Comparison of ENCODE assay signal across 27 cellular contexts in the genomic region with DNA sequence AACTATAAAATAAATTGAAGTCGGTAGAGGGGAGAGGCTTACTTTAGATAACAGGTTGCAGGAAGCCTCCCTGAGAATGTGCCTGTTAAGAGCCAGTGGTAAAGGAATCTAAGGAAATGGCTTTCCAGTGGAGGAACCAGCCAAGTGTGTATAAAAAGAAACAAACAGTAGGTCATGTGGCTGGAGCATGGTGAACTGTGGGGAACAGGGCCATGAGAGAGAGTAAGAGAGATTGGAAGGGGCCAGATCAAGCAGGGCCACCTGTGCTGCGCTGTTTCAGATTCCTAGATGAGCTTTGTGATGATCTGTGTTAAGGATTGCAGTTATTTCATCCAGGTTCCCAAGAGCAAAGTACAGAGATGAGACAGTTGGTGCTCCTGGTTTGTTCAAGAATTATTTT.
DNase-seq lines count a peak whose midpoint lies in the region; ATAC-seq and TF ChIP-seq lines count a peak whose summit lies in the region.
"Had no signal": no experiment of that assay in that cellular context is flagged by ENCODE, and none has a peak within 500 bp of the region (broad histone marks: within the 10 kb centered on the region; RNA-seq: fewer than 3 reads in every experiment).

No MANE protein-coding gene starts in this region.

- H3K27ac ChIP-seq in psoas muscle, result peak overlapping the region; percentile 61
- H3K27ac ChIP-seq: 22Rv1, C4-2B, SK-N-MC had no signal

- no peak for TF ChIP-seq CTCF in psoas muscle (IDR thresholded peaks at IDR 0.05)
- no peak for TF ChIP-seq CTCF in foreskin fibroblast (IDR thresholded peaks at IDR 0.05; ENCODE audit: low read depth, low read length)

- DNase-seq in NCI-H2171 treated with DMSO at 0.1 percent for 48 hours (lab: John Stamatoyannopoulos, UW) (peak; percentile 3), NCI-H2171 (lab: John Stamatoyannopoulos, UW) (no peak), NCI-H69 (lab: John Stamatoyannopoulos, UW) (peak; percentile 32), kidney tubule cell (ENCODE audit: low spot score) (peak; percentile 23), psoas muscle (no peak), foreskin fibroblast (no peak), SKM-1 treated with dmso at 0.1 percent for 144 hours (lab: John Stamatoyannopoulos, UW; ENCODE audit: unreplicated experiment) (no peak)
- DNase-seq: Caco-2; CD8-positive, alpha-beta T cell; DMS 273 treated with DMSO at 0.1 percent for 48 hours; DMS79 treated with DMSO at 0.1 percent for 48 hours; GF-D8; H7; Karpas-422; NCI-H1092; NCI-H1417 treated with DMSO at 0.1 percent for 48 hours; NCI-H187; NCI-H2081 treated with DMSO at 0.1 percent for 48 hours; NCI-H446; NCI-H526; RPMI8226; SHP77 treated with DMSO at 0.1 percent for 48 hours had no signal

- 23 to 41% (median 25%) methylated on average over 2 of the region's 2 CpGs for WGBS in psoas muscle, 3 donors

- H3K4me1 ChIP-seq in psoas muscle, result peaks cover 9% of the 10 kb centered on the region
- H3K4me1 ChIP-seq: Caco-2 had no signal

- H3K9me3 ChIP-seq in psoas muscle, result no peaks in the 10 kb centered on the region
- H3K9me3 ChIP-seq: Caco-2 had no signal

- H3K4me3 ChIP-seq in psoas muscle (no peak overlapping the region), foreskin fibroblast (ENCODE audit: low read depth in 1 of 2, low read length in 2 of 2) (no peak overlapping the region)
- H3K4me3 ChIP-seq: SK-N-MC had no signal

- no peaks in the 10 kb centered on the region for H3K27me3 ChIP-seq in psoas muscle (ENCODE audit: insufficient read depth in 3 of 3, low read length in 2 of 3)

- no peaks in the 10 kb centered on the region for H3K36me3 ChIP-seq in psoas muscle (ENCODE audit: insufficient read depth in 1 of 2, low read depth in 1 of 2)

- ATAC-seq in psoas muscle, result peak; percentile 43 to 77 (median 62)
- no peak for ATAC-seq in GM21529 (IDR thresholded peaks at IDR 0.05; ENCODE audit: unreplicated experiment)
- ATAC-seq: CD8-positive, alpha-beta T cell; HepG2 had no signal

- intact Hi-C loops in psoas muscle (cut with DNase I), result loop anchor here in 1 of 2 donors (5.0 kb wide), 1 partner anchor 153 kb away; a partner anchor contains a TSS

Comparison
In these comparisons a context has a peak if more than half of its experiments do, and no peak if none do; other contexts are left out.
1. DNase-seq: peak in NCI-H2171 treated with DMSO at 0.1 percent for 48 hours (single experiment), NCI-H69 (single experiment) and kidney tubule cell (single experiment); none in NCI-H2171 (single experiment), psoas muscle (0 of 2), foreskin fibroblast (0 of 2) and SKM-1 treated with dmso at 0.1 percent for 144 hours (single experiment).